ENCODE assay signal across 8 cellular contexts in the genomic region with DNA sequence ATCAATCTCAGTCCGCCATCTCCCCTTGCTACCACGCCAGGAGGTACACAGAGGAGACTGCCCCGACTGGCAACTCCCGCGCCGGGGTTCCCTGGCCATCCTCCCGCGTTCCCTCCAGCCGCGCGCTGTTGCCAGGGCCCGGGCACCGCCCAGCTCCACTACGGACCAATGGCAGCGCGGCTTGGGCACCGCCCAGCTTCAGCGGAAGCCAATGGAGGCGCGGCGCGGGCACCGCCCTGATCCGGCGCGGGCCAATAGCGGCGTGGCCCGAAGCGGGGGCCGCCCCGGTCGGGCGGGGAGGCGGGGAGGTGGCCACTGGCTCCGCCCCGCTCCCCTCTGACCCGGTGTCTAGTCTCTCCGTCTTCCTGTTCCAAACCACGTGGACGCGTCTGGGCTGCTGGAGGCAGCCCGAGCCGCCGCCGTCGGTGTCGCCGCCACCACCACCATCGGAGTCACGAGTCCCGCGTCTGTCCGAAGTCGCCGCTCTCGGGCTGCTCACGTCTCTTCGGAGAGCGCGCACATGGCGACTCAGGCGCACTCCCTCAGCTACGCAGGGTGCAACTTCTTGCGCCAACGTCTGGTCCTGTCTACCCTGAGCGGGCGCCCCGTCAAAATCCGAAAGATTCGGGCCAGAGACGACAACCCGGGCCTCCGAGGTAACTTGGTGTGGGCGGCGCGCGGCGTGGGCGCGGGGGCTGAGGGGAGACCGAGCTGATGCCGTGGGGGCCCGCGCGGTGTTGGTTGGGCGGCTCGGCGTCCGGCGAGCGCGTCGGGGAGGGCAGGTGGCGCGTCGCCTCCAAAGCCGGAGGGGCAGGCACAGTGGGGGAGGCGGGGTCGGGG. TPM values are rescaled to one million over a fixed set of nuclear protein-coding genes. Genes with fewer than 3 reads are reported as not detected.
DNase-seq lines count a peak whose midpoint lies in the region; ATAC-seq and TF ChIP-seq lines count a peak whose summit lies in the region.

A gene with protein sequence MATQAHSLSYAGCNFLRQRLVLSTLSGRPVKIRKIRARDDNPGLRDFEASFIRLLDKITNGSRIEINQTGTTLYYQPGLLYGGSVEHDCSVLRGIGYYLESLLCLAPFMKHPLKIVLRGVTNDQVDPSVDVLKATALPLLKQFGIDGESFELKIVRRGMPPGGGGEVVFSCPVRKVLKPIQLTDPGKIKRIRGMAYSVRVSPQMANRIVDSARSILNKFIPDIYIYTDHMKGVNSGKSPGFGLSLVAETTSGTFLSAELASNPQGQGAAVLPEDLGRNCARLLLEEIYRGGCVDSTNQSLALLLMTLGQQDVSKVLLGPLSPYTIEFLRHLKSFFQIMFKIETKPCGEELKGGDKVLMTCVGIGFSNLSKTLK (plus strand): TSS at position 373 of the 840 bp plus-strand sequence. CDS start 148 bp downstream, at position 521.

- intact Hi-C loops in left ventricle myocardium superior (cut with micrococcal nuclease): no loop called here
- intact Hi-C loops in prostate gland (cut with DNase I): loop anchor here (2.0 to 10.0 kb wide), 2 partner anchors 62 to 196 kb away; no protein-coding TSS in a partner anchor

- no peaks in the 10 kb centered on the region for H3K27me3 Mint-ChIP-seq in T-helper 1 cell treated with Interleukin-12 subunit alpha and Interleukin-12 subunit beta and Interleukin-4 antibody, amounts not matched to agents 30 μg/mL and 1 μg/mL, for 36 hours (ENCODE audit: low read depth)

- in situ Hi-C loops in GM13977 (cut with MboI; ENCODE audit: low pct_unique_long_range_greater_than_20kb, low sequenced_read_pairs, unreplicated experiment): no loop called here

- H3K27ac ChIP-seq in prostate gland: peak within 1 kb of the TSS; percentile 42 to 72
- peak within 1 kb of the TSS; percentile 58 for H3K27ac ChIP-seq in urinary bladder (ENCODE audit: low read depth)

- peak within 1 kb of the TSS; percentile 67 to 91 for H3K4me3 ChIP-seq in prostate gland
- H3K4me3 ChIP-seq in urinary bladder (ENCODE audit: low read depth, low read length): peak within 1 kb of the TSS; percentile 60

- peaks cover 5% of the 10 kb centered on the region for H3K36me3 Mint-ChIP-seq in T-helper 1 cell treated with Interleukin-12 subunit alpha and Interleukin-12 subunit beta and Interleukin-4 antibody, amounts not matched to agents 30 μg/mL and 1 μg/mL, for 36 hours (ENCODE audit: low read depth)

- no peaks in the 10 kb centered on the region for H3K9me3 Mint-ChIP-seq in T-helper 1 cell treated with Interleukin-12 subunit alpha and Interleukin-12 subunit beta and Interleukin-4 antibody, amounts not matched to agents 30 μg/mL and 1 μg/mL, for 36 hours

- no peaks in the 10 kb centered on the region for H3K27me3 ChIP-seq in prostate gland (replicated peaks; ENCODE audit: insufficient read depth)

- TF ChIP-seq POLR2A in prostate gland (IDR thresholded peaks at IDR 0.05): peak; percentile 72

- H3K9me3 ChIP-seq in prostate gland: no peaks in the 10 kb centered on the region

- under 1% methylated on average over 59 of the region's 100 CpGs for WGBS in prostate gland
- under 1% methylated on average over 100 of the region's 100 CpGs for WGBS in urinary bladder

- peak; percentile 95 for ATAC-seq in HG02884 (IDR thresholded peaks at IDR 0.05; ENCODE audit: unreplicated experiment)
- peak; percentile 99 for ATAC-seq in left ventricle myocardium superior

- H3K4me3 Mint-ChIP-seq in T-helper 1 cell treated with Interleukin-12 subunit alpha and Interleukin-12 subunit beta and Interleukin-4 antibody, amounts not matched to agents 30 μg/mL and 1 μg/mL, for 36 hours: peak within 1 kb of the TSS; percentile 85

- H3K27ac Mint-ChIP-seq in T-helper 1 cell treated with Interleukin-12 subunit alpha and Interleukin-12 subunit beta and Interleukin-4 antibody, amounts not matched to agents 30 μg/mL and 1 μg/mL, for 36 hours: peak within 1 kb of the TSS; percentile 94

- no peaks in the 10 kb centered on the region for H3K36me3 ChIP-seq in prostate gland
- H3K36me3 ChIP-seq in urinary bladder (ENCODE audit: insufficient read depth): no peaks in the 10 kb centered on the region

- peak; percentile 98 for DNase-seq in GM13977 (ENCODE audit: low spot score)
- DNase-seq in NCI-H1694 (lab: John Stamatoyannopoulos, UW): peak; percentile 89
- peak; percentile 76 to 99 (median 96) for DNase-seq in amygdala (lab: John Stamatoyannopoulos, UW)
- peak; percentile 99 for DNase-seq in left ventricle myocardium superior
- peak; percentile 95 for DNase-seq in prostate gland (ENCODE audit: low spot score)

- no peak for TF ChIP-seq CTCF in GM13977 (IDR thresholded peaks at IDR 0.05; ENCODE audit: extremely low read depth, insufficient read depth, missing control alignments)
- TF ChIP-seq CTCF in prostate gland (IDR thresholded peaks at IDR 0.05): no peak

- H3K4me1 Mint-ChIP-seq in T-helper 1 cell treated with Interleukin-12 subunit alpha and Interleukin-12 subunit beta and Interleukin-4 antibody, amounts not matched to agents 30 μg/mL and 1 μg/mL, for 36 hours (ENCODE audit: low read depth): peaks cover 31% of the 10 kb centered on the region

- H3K4me1 ChIP-seq in prostate gland (replicated peaks) (no peaks in the 10 kb centered on the region), urinary bladder (ENCODE audit: insufficient read depth) (peaks cover 1% of the 10 kb centered on the region)

RNA-seq across cellular contexts. Expression of the gene that starts here (rescaled TPM):
- 4.7 TPM for total RNA-seq in left ventricle myocardium superior
- total RNA-seq in prostate gland: 10 to 100 TPM; 18.9 to 29.3 TPM
- total RNA-seq in urinary bladder: 18.8 TPM
- polyA plus RNA-seq in urinary bladder: 18.0 TPM

Comparison
In these comparisons a context has a peak if more than half of its experiments do, and no peak if none do; other contexts are left out.
1. Peak in every context shown above with its lines: DNase-seq, ATAC-seq, H3K4me3 ChIP-seq and H3K27ac ChIP-seq.